In genomic region chr9:37283730-37284235, GRCh38 we compare ENCODE assay signal across 11 cellular contexts.
DNase-seq lines count a peak whose midpoint lies in the region; ATAC-seq, FAIRE-seq and TF ChIP-seq lines count a peak whose summit lies in the region.
"Had no signal": no experiment of that assay in that cellular context is flagged by ENCODE, and none has a peak within 500 bp of the region (broad histone marks: within the 10 kb centered on the region; RNA-seq: fewer than 3 reads in every experiment).

No MANE protein-coding gene starts in this region.

- 0 out of 2 replicates have a peak overlapping the region, but pooled peaks have one; percentile 12 for H3K4me3 ChIP-seq in WI38 (ENCODE audit: low read depth, low read length)
- no peak overlapping the region for H3K4me3 ChIP-seq in HepG2 (replicated peaks in 1 of 3; ENCODE audit: insufficient read depth in 1 of 3, low read depth in 2 of 3, low read length in 3 of 3)
- no peak overlapping the region for H3K4me3 ChIP-seq in colonic mucosa

- ATAC-seq in GM21723 (IDR thresholded peaks at IDR 0.05; ENCODE audit: unreplicated experiment) (peak; percentile 42), HepG2 (no peak)

- in situ Hi-C loops in HepG2 (cut with HindIII; ENCODE audit: extremely low pct_ligation_motif_present, low pct_unique_long_range_greater_than_20kb) = no loop called here

- H3K36me3 ChIP-seq in HepG2 (replicated peaks in 1 of 2; ENCODE audit: control insufficient read depth in 1 of 2, insufficient read depth in 2 of 2, low read length in 2 of 2) (no peaks in the 10 kb centered on the region), colonic mucosa (no peaks in the 10 kb centered on the region)

- TF ChIP-seq EP300 in HepG2 (IDR thresholded peaks at IDR 0.05; ENCODE audit: low read depth in 2 of 2, low read length in 2 of 2) (no peak), HepG2 (CRISPR knock-in tag; IDR thresholded peaks at IDR 0.05; ENCODE audit: borderline replicate concordance) (no peak)

- FAIRE-seq in HepG2 (lab: Jason Lieb, UNC) = peak; percentile 18

- POLR2A ChIA-PET in HepG2 (lab: Yijun Ruan, JAX) = no interaction called here

- no peaks in the 10 kb centered on the region for H4K20me1 ChIP-seq in HepG2 (ENCODE audit: insufficient read depth, low read length)

- H3K27ac ChIP-seq in HepG2 (ENCODE audit: extremely low read length, insufficient read depth, low read length) = no peak overlapping the region
- no peak overlapping the region for H3K27ac ChIP-seq in colonic mucosa

- no peak overlapping the region for H2AFZ ChIP-seq in HepG2 (ENCODE audit: low read length)

- TF ChIP-seq POLR2A in HepG2 (IDR thresholded peaks at IDR 0.05; ENCODE audit: insufficient read depth in 1 of 2, low read depth in 2 of 2, low read length in 2 of 2) = no peak

- BruUV-seq in HepG2 (replicated peaks; lab: Mats Ljungman, UMichigan) = no TSS peak

- TF ChIP-seq RAD21 in HepG2 (CRISPR knock-in tag; IDR thresholded peaks at IDR 0.05) = no peak

- H3K9me3 ChIP-seq in HepG2 (ENCODE audit: low read length) (no peaks in the 10 kb centered on the region), colonic mucosa (no peaks in the 10 kb centered on the region)

- intact Hi-C loops in HepG2 (cut with micrococcal nuclease; ENCODE audit: unreplicated experiment) = no loop called here
- intact Hi-C loops in colonic mucosa (cut with DNase I) = no loop called here

- WGBS in HepG2 (ENCODE audit: low lambda C conversion rate) = 88% methylated on average over 5 of the region's 5 CpGs

- DNase-seq in COLO829 (ENCODE audit: low spot score) (peak; percentile 14), HepG2 (ENCODE audit: low spot score) (peak; percentile 4), SK-N-DZ (ENCODE audit: low spot score) (no peak), colonic mucosa (no peak), NCI-H1092 treated with DMSO at 0.1 percent for 48 hours (lab: John Stamatoyannopoulos, UW) (no peak)
- DNase-seq in stimulated activated CD4-positive, alpha-beta T cell treated with anti-CD3 and anti-CD28 coated beads, Interleukin-15, amount 100 ng/mL, for 24 hours = no peak
- DNase-seq: midbrain; NCI-H2081 treated with DMSO at 0.1 percent for 48 hours; stimulated activated CD8-positive, alpha-beta memory T cell treated with anti-CD3 and anti-CD28 coated beads, Interleukin-4, amount 100 ng/mL, for 48 hours had no signal

- TF ChIP-seq CTCF in WI38 (IDR thresholded peaks at IDR 0.05; ENCODE audit: low read depth, low read length) (no peak), HepG2 (CRISPR knock-in tag; IDR thresholded peaks at IDR 0.05) (no peak), colonic mucosa (IDR thresholded peaks at IDR 0.05) (no peak)

- no peaks in the 10 kb centered on the region for H3K79me2 ChIP-seq in HepG2 (ENCODE audit: insufficient read depth, low read length)

- CTCF ChIA-PET in HepG2 (lab: Yijun Ruan, JAX; ENCODE audit: low intra/inter-chr PET ratio, low total read pairs) = no interaction called here

- no peak overlapping the region for H3K4me2 ChIP-seq in HepG2 (ENCODE audit: low read depth, low read length)

- H3K27me3 ChIP-seq in HepG2 (ENCODE audit: control insufficient read depth in 1 of 2, insufficient read depth in 2 of 2, low read length in 2 of 2) = no peaks in the 10 kb centered on the region
- H3K27me3 ChIP-seq in colonic mucosa = no peaks in the 10 kb centered on the region

- H3K9ac ChIP-seq in HepG2 (ENCODE audit: insufficient read depth, low read depth, low read length) (no peak overlapping the region), colonic mucosa (ENCODE audit: low read depth in 2 of 2, low read length in 2 of 2) (no peak overlapping the region)

- H3K4me1 ChIP-seq in HepG2 (ENCODE audit: insufficient read depth, low read length) (no peaks in the 10 kb centered on the region), colonic mucosa (no peaks in the 10 kb centered on the region)

TF ChIP-seq in HepG2, 621 proteins besides CTCF, POLR2A, EP300 and RAD21 (continues in another document):
- TF ChIP-seq HMGXB3 (CRISPR knock-in tag; IDR thresholded peaks at IDR 0.05; ENCODE audit: borderline replicate concordance) = no peak
- TF ChIP-seq ZBTB49 (CRISPR knock-in tag; IDR thresholded peaks at IDR 0.05; ENCODE audit: borderline replicate concordance) = no peak
- no peak for TF ChIP-seq BCL3 (CRISPR knock-in tag; IDR thresholded peaks at IDR 0.05)
- TF ChIP-seq ZNF570 (CRISPR knock-in tag; IDR thresholded peaks at IDR 0.05; ENCODE audit: borderline replicate concordance) = no peak
- no peak for TF ChIP-seq ZNF275 (CRISPR knock-in tag; IDR thresholded peaks at IDR 0.05; ENCODE audit: borderline replicate concordance)
- TF ChIP-seq TOE1 (CRISPR knock-in tag; IDR thresholded peaks at IDR 0.05) = no peak
- TF ChIP-seq FIP1L1 (IDR thresholded peaks at IDR 0.05; ENCODE audit: borderline replicate concordance, insufficient read depth, low read depth, low read length) = no peak
- TF ChIP-seq NONO (IDR thresholded peaks at IDR 0.05) = no peak
- no peak for TF ChIP-seq NONO (CRISPR knock-in tag; conservative IDR thresholded peaks at IDR 0.05)

Comparison
In these comparisons a context has a peak if more than half of its experiments do, and no peak if none do; other contexts are left out.
1. DNase-seq: peak in COLO829 (single experiment) and HepG2 (single experiment); none in stimulated activated CD4-positive, alpha-beta T cell treated with anti-CD3 and anti-CD28 coated beads, Interleukin-15, amount 100 ng/mL, for 24 hours (single experiment), SK-N-DZ (single experiment), colonic mucosa (single experiment) and NCI-H1092 treated with DMSO at 0.1 percent for 48 hours (single experiment).